1 cellular context compared by ENCODE assay signal in genomic region chr6:109093732-109094131, GRCh38.
TF ChIP-seq lines count a peak whose summit lies in the region.

No MANE protein-coding gene starts in this region.

TF ChIP-seq in GM23338, 12 proteins besides CTCF, POLR2A, EP300 and RAD21 (continued from another document):
- TF ChIP-seq ZNF462 (CRISPR knock-in tag; IDR thresholded peaks at IDR 0.05) (no peak), CREB1 (CRISPR knock-in tag; IDR thresholded peaks at IDR 0.05; ENCODE audit: low read depth) (no peak), STAT1 (IDR thresholded peaks at IDR 0.05; ENCODE audit: unreplicated experiment) (no peak)
